42 cellular contexts compared by ENCODE assay signal in the genomic region with DNA sequence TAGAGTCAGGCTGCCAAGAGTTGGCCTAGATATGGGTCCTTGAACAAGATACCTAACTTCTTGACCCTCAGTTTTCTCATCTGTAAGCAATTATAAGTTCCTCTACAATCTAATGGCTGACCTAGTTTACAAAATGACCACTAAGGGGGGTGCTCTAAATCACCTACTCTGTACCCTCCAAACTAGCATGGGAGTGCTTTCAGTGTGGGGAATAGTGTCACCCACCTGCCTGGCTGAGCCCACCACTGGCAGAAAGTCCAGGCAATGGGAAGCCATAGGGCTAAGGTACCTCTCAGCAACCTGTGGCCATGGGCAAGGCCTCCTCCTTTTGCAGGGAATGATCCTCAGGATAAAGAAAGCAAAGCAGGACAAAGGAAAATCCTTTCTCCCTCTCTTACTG. TPM values are rescaled to one million over a fixed set of nuclear protein-coding genes. Genes with fewer than 3 reads are reported as not detected.
"Had no signal": no experiment of that assay in that cellular context is flagged by ENCODE, and none has a peak within 500 bp of the region (broad histone marks: within the 10 kb centered on the region; RNA-seq: fewer than 3 reads in every experiment).

No MANE protein-coding gene starts in this region.

- H3K36me3 ChIP-seq: adrenal gland, ascending aorta, brain microvascular endothelial cell, breast epithelium, cardiac muscle cell had no signal

- DNase-seq: activated effector memory CD4-positive, alpha-beta T cell treated with anti-CD3 and anti-CD28 coated beads, Interleukin-2, amount 50 U/mL, for 16 hours; activated effector memory CD4-positive, alpha-beta T cell treated with Interleukin-2 at 50 U/mL for 16 hours; activated gamma-delta T cell; activated gamma-delta T cell treated with Interleukin-2 at 50 U/mL for 16 hours; activated naive CD4-positive, alpha-beta T cell; activated naive CD4-positive, alpha-beta T cell treated with anti-CD3 and anti-CD28 coated beads for 36 hours; activated naive CD4-positive, alpha-beta T cell treated with anti-CD3 and anti-CD28 coated beads, Interleukin-2, amount 10 ng/mL, durations not matched to agents 7 days and 5 days; activated naive CD4-positive, alpha-beta T cell treated with anti-CD3 and anti-CD28 coated beads, Interleukin-2, amount 50 U/mL, for 16 hours; activated naive CD4-positive, alpha-beta T cell treated with Interleukin-2 at 50 U/mL for 16 hours; activated naive CD8-positive, alpha-beta T cell treated with anti-CD3 and anti-CD28 coated beads for 36 hours; activated naive CD8-positive, alpha-beta T cell treated with anti-CD3 and anti-CD28 coated beads, Interleukin-2, amount 10 ng/mL, durations not matched to agents 7 days and 5 days; activated naive CD8-positive, alpha-beta T cell treated with anti-CD3 and anti-CD28 coated beads, Interleukin-2, amount 50 U/mL, for 24 hours; activated T-cell treated with anti-CD3 and anti-CD28 coated beads, Interleukin-2, amount 50 U/mL, for 1 hour; activated T-cell treated with anti-CD3 and anti-CD28 coated beads, Interleukin-2, amount 50 U/mL, for 24 hours; activated T-cell treated with anti-CD3 and anti-CD28 coated beads, Interleukin-2, amount 50 U/mL, for 4 hours; activated T-cell treated with anti-CD3 and anti-CD28 coated beads, Interleukin-2, amount 50 U/mL, for 48 hours; activated T-cell treated with anti-CD3 and anti-CD28 coated beads, Interleukin-2, amount 50 U/mL, for 72 hours; adrenal gland; amniotic stem cell; amygdala; anterior cingulate cortex; aorta; body of pancreas; brain microvascular endothelial cell; caudate nucleus; central memory CD4-positive, alpha-beta T cell; cerebellar nuclear complex had no signal

- H3K36me3 Mint-ChIP-seq: activated naive CD4-positive, alpha-beta T cell treated with anti-CD3 and anti-CD28 coated beads, Interleukin-2, amount 10 ng/mL, durations not matched to agents 7 days and 5 days; activated naive CD4-positive, alpha-beta T cell treated with anti-CD3 and anti-CD28 coated beads, Interleukin-2, amount 50 U/mL, for 24 hours; activated naive CD4-positive, alpha-beta T cell treated with anti-CD3 and anti-CD28 coated beads, Interleukin-2, amount 50 U/mL, for 72 hours; activated naive CD8-positive, alpha-beta T cell; activated naive CD8-positive, alpha-beta T cell treated with anti-CD3 and anti-CD28 coated beads for 36 hours; brain had no signal

- ATAC-seq: activated naive CD4-positive, alpha-beta T cell treated with anti-CD3 and anti-CD28 coated beads, Interleukin-2, amount 50 U/mL, for 72 hours; activated naive CD8-positive, alpha-beta T cell treated with anti-CD3 and anti-CD28 coated beads, Interleukin-2, amount 50 U/mL, for 24 hours; activated T-cell treated with anti-CD3 and anti-CD28 coated beads, Interleukin-2, amount 50 U/mL, for 4 hours; activated T-cell treated with anti-CD3 and anti-CD28 coated beads, Interleukin-2, amount 50 U/mL, for 72 hours; activated T-helper 17 cell treated with anti-CD3 and anti-CD28 coated beads, Interleukin-2, amount 50 U/mL, for 72 hours; body of pancreas had no signal

- H3K27ac ChIP-seq: adrenal gland, ascending aorta, body of pancreas, brain microvascular endothelial cell, breast epithelium, cardiac muscle cell had no signal

- H3K4me3 Mint-ChIP-seq: activated naive CD4-positive, alpha-beta T cell treated with anti-CD3 and anti-CD28 coated beads for 36 hours; activated naive CD4-positive, alpha-beta T cell treated with anti-CD3 and anti-CD28 coated beads, Interleukin-2, amount 10 ng/mL, durations not matched to agents 7 days and 5 days; activated naive CD4-positive, alpha-beta T cell treated with anti-CD3 and anti-CD28 coated beads, Interleukin-2, amount 50 U/mL, for 24 hours; activated naive CD8-positive, alpha-beta T cell; activated naive CD8-positive, alpha-beta T cell treated with anti-CD3 and anti-CD28 coated beads for 36 hours; activated naive CD8-positive, alpha-beta T cell treated with anti-CD3 and anti-CD28 coated beads, Interleukin-2, amount 10 ng/mL, durations not matched to agents 7 days and 5 days; activated naive CD8-positive, alpha-beta T cell treated with anti-CD3 and anti-CD28 coated beads, Interleukin-2, amount 50 U/mL, for 24 hours; activated T-cell treated with anti-CD3 and anti-CD28 coated beads, Interleukin-2, amount 50 U/mL, for 24 hours; activated T-cell treated with anti-CD3 and anti-CD28 coated beads, Interleukin-2, amount 50 U/mL, for 4 hours; activated T-cell treated with anti-CD3 and anti-CD28 coated beads, Interleukin-2, amount 50 U/mL, for 72 hours; activated T-helper 1 cell treated with anti-CD3 and anti-CD28 coated beads, Interleukin-12 subunit alpha, Interleukin-12 subunit beta, Interleukin-2, Interleukin-4 antibody, amounts not matched to agents 30 ng/mL and 10 ng/mL and 1 ng/mL, durations not matched to agents 14 hours and 24 hours and 36 hours; activated T-helper 17 cell treated with anti-CD3 and anti-CD28 coated beads, Interleukin-2, amount 50 U/mL, for 72 hours; brain; central memory CD8-positive, alpha-beta T cell had no signal

- H3K4me3 ChIP-seq: adrenal gland, ascending aorta, body of pancreas, breast epithelium, cardiac muscle cell had no signal

- H3K27me3 ChIP-seq: adrenal gland, ascending aorta, body of pancreas, cardiac muscle cell had no signal

- H3K27ac Mint-ChIP-seq: activated naive CD4-positive, alpha-beta T cell treated with anti-CD3 and anti-CD28 coated beads for 36 hours; activated naive CD4-positive, alpha-beta T cell treated with anti-CD3 and anti-CD28 coated beads, Interleukin-2, amount 10 ng/mL, durations not matched to agents 7 days and 5 days; activated naive CD4-positive, alpha-beta T cell treated with anti-CD3 and anti-CD28 coated beads, Interleukin-2, amount 50 U/mL, for 24 hours; activated naive CD4-positive, alpha-beta T cell treated with anti-CD3 and anti-CD28 coated beads, Interleukin-2, amount 50 U/mL, for 72 hours; activated naive CD8-positive, alpha-beta T cell; activated naive CD8-positive, alpha-beta T cell treated with anti-CD3 and anti-CD28 coated beads for 36 hours; activated naive CD8-positive, alpha-beta T cell treated with anti-CD3 and anti-CD28 coated beads, Interleukin-2, amount 10 ng/mL, durations not matched to agents 7 days and 5 days; activated naive CD8-positive, alpha-beta T cell treated with anti-CD3 and anti-CD28 coated beads, Interleukin-2, amount 50 U/mL, for 24 hours; activated T-cell treated with anti-CD3 and anti-CD28 coated beads, Interleukin-2, amount 50 U/mL, for 24 hours; activated T-cell treated with anti-CD3 and anti-CD28 coated beads, Interleukin-2, amount 50 U/mL, for 72 hours; activated T-helper 1 cell treated with anti-CD3 and anti-CD28 coated beads, Interleukin-12 subunit alpha, Interleukin-12 subunit beta, Interleukin-2, Interleukin-4 antibody, amounts not matched to agents 30 ng/mL and 10 ng/mL and 1 ng/mL, durations not matched to agents 14 hours and 24 hours and 36 hours; activated T-helper 17 cell treated with anti-CD3 and anti-CD28 coated beads, Interleukin-2, amount 50 U/mL, for 72 hours; activated T-helper 2 cell treated with anti-CD3 and anti-CD28 coated beads, Interferon-gamma antibody, Interleukin-2, Interleukin-4, amounts not matched to agents 10 μg/mL and 5 μg/mL and 100 μg/mL, durations not matched to agents 14 hours and 24 hours and 36 hours; brain had no signal

- H3K27me3 Mint-ChIP-seq: activated naive CD4-positive, alpha-beta T cell treated with anti-CD3 and anti-CD28 coated beads, Interleukin-2, amount 10 ng/mL, durations not matched to agents 7 days and 5 days had no signal

- H3K4me1 Mint-ChIP-seq: activated naive CD4-positive, alpha-beta T cell treated with anti-CD3 and anti-CD28 coated beads, Interleukin-2, amount 10 ng/mL, durations not matched to agents 7 days and 5 days; activated naive CD4-positive, alpha-beta T cell treated with anti-CD3 and anti-CD28 coated beads, Interleukin-2, amount 50 U/mL, for 24 hours; activated naive CD8-positive, alpha-beta T cell treated with anti-CD3 and anti-CD28 coated beads for 36 hours; activated naive CD8-positive, alpha-beta T cell treated with anti-CD3 and anti-CD28 coated beads, Interleukin-2, amount 10 ng/mL, durations not matched to agents 7 days and 5 days; activated naive CD8-positive, alpha-beta T cell treated with anti-CD3 and anti-CD28 coated beads, Interleukin-2, amount 50 U/mL, for 24 hours; activated T-helper 17 cell treated with anti-CD3 and anti-CD28 coated beads, Interleukin-2, amount 50 U/mL, for 72 hours; brain; central memory CD8-positive, alpha-beta T cell had no signal

- H3K9me3 ChIP-seq: adrenal gland, ascending aorta, body of pancreas had no signal

- H3K4me1 ChIP-seq: adrenal gland, ascending aorta, body of pancreas, breast epithelium had no signal

RNA-seq across cellular contexts. Expression of gene COL6A5, which starts 58.9 kb away (rescaled TPM):
- total RNA-seq: activated naive CD4-positive, alpha-beta T cell treated with anti-CD3 and anti-CD28 coated beads for 36 hours; activated naive CD4-positive, alpha-beta T cell treated with anti-CD3 and anti-CD28 coated beads, Interleukin-2, amount 50 U/mL, for 72 hours; activated naive CD8-positive, alpha-beta T cell treated with anti-CD3 and anti-CD28 coated beads for 36 hours; activated naive CD8-positive, alpha-beta T cell treated with anti-CD3 and anti-CD28 coated beads, Interleukin-2, amount 10 ng/mL, durations not matched to agents 7 days and 5 days; activated T-cell treated with anti-CD3 and anti-CD28 coated beads, Interleukin-2, amount 50 U/mL, for 4 hours; activated T-cell treated with anti-CD3 and anti-CD28 coated beads, Interleukin-2, amount 50 U/mL, for 72 hours; activated T-helper 17 cell treated with anti-CD3 and anti-CD28 coated beads, Interleukin-2, amount 50 U/mL, for 72 hours; activated T-helper 2 cell treated with anti-CD3 and anti-CD28 coated beads, Interferon-gamma antibody, Interleukin-2, Interleukin-4, amounts not matched to agents 10 μg/mL and 5 μg/mL and 100 μg/mL, durations not matched to agents 14 hours and 24 hours and 36 hours; aorta; ascending aorta; body of pancreas; breast epithelium; bronchial epithelial cell; cardiac muscle cell; cardiac septum; chondrocyte had no signal
- polyA plus RNA-seq: adipose tissue, adrenal gland, aorta, cardiac muscle cell had no signal
